ENCODE assay signal across 15 cellular contexts in the genomic region with DNA sequence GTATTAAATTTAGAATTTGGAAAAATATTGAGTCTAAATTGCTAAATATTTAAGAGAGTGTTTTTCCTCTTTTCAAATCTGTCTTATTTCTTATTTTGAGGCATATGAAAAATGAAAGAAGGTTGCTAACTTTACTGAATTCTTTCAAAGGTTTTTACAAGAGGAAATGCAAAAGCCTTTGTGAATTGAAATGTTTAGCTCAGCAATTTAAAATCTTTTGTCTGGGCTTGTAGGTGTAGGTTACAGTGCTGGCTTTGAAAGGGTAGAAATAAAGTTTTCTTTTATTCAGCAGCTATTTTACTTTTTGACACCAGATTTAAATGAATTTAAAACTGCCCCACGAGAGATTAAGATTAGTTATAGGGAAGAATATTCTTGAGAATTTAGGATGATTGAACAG.
"Had no signal": no experiment of that assay in that cellular context is flagged by ENCODE, and none has a peak within 500 bp of the region (broad histone marks: within the 10 kb centered on the region; RNA-seq: fewer than 3 reads in every experiment).

No MANE protein-coding gene starts in this region.

- H3K4me1 ChIP-seq: foreskin keratinocyte, spleen, tibial artery, upper lobe of left lung, uterus had no signal

- H3K36me3 ChIP-seq: neutrophil, spleen, tibial artery, upper lobe of left lung, uterus had no signal

- DNase-seq: effector memory CD4-positive, alpha-beta T cell; foreskin keratinocyte; islet precursor cell; mammary epithelial cell; naive thymus-derived CD4-positive, alpha-beta T cell; posterior cingulate gyrus; spleen; stimulated activated CD4-positive, alpha-beta T cell treated with anti-CD3 and anti-CD28 coated beads, Interleukin-15, amount 100 ng/mL, for 24 hours; stimulated activated CD4-positive, alpha-beta T cell treated with anti-CD3 and anti-CD28 coated beads, Interleukin-1b, Interleukin-23, amount 100 ng/mL, for 48 hours; stimulated activated naive CD8-positive, alpha-beta T cell treated with anti-CD3 and anti-CD28 coated beads, Interleukin-15, Interleukin-2, amounts not matched to agents 100 U/mL and 50 U/mL, for 24 hours; tibial artery; upper lobe of left lung; uterus had no signal

- H3K27me3 Mint-ChIP-seq: naive thymus-derived CD4-positive, alpha-beta T cell had no signal

- H3K4me3 ChIP-seq: spleen, tibial artery, upper lobe of left lung, uterus had no signal

- H3K4me1 Mint-ChIP-seq: naive thymus-derived CD4-positive, alpha-beta T cell had no signal

- H3K27ac ChIP-seq: foreskin keratinocyte, neutrophil, spleen, tibial artery, upper lobe of left lung, uterus had no signal

- H3K27ac Mint-ChIP-seq: naive thymus-derived CD4-positive, alpha-beta T cell had no signal

- H3K9me3 ChIP-seq: neutrophil, spleen, tibial artery, upper lobe of left lung, uterus had no signal

- ATAC-seq: foreskin keratinocyte; naive thymus-derived CD4-positive, alpha-beta T cell; sciatic nerve; stimulated activated naive CD8-positive, alpha-beta T cell treated with anti-CD3 and anti-CD28 coated beads, Interleukin-15, Interleukin-2, amounts not matched to agents 100 U/mL and 50 U/mL, for 24 hours had no signal

- H3K4me3 Mint-ChIP-seq: naive thymus-derived CD4-positive, alpha-beta T cell had no signal

- H3K36me3 Mint-ChIP-seq: naive thymus-derived CD4-positive, alpha-beta T cell had no signal

- H3K27me3 ChIP-seq: foreskin keratinocyte, neutrophil, spleen, tibial artery, upper lobe of left lung, uterus had no signal
